15 cellular contexts compared by ENCODE assay signal in genomic region chr12:77916276-77916675, GRCh38.
DNase-seq lines count a peak whose midpoint lies in the region; FAIRE-seq and TF ChIP-seq lines count a peak whose summit lies in the region.
"Had no signal": no experiment of that assay in that cellular context is flagged by ENCODE, and none has a peak within 500 bp of the region (broad histone marks: within the 10 kb centered on the region; RNA-seq: fewer than 3 reads in every experiment).

No MANE protein-coding gene starts in this region.

- peak overlapping the region; percentile 44 for H2AFZ ChIP-seq in mammary epithelial cell (ENCODE audit: low read depth, low read length)
- no peak overlapping the region for H2AFZ ChIP-seq in keratinocyte (ENCODE audit: control insufficient read depth, low read length)

- peaks cover 4% of the 10 kb centered on the region for H3K4me1 Mint-ChIP-seq in endodermal cell
- H3K4me1 Mint-ChIP-seq in activated T-helper 2 cell treated with anti-CD3 and anti-CD28 coated beads, Interferon-gamma antibody, Interleukin-2, Interleukin-4, amounts not matched to agents 10 μg/mL and 5 μg/mL and 100 μg/mL, durations not matched to agents 14 hours and 24 hours and 36 hours (ENCODE audit: low read depth): no peaks in the 10 kb centered on the region
- H3K4me1 Mint-ChIP-seq: B cell had no signal

- BruUV-seq in mammary epithelial cell (replicated peaks; lab: Mats Ljungman, UMichigan): no TSS peak

- CTCF ChIA-PET in mammary epithelial cell (lab: Charles Lee; ENCODE audit: low non-redundant PET): no interaction called here

- H3K4me3 ChIP-seq in mammary epithelial cell (replicated peaks in 1 of 3; ENCODE audit: insufficient read depth in 1 of 3, low read depth in 2 of 3, low read length in 3 of 3) (no peak overlapping the region), breast epithelium (no peak overlapping the region), endodermal cell (ENCODE audit: low read length) (no peak overlapping the region), keratinocyte (ENCODE audit: control insufficient read depth in 2 of 3, extremely low read depth in 1 of 3, insufficient read depth in 2 of 3, low read depth in 1 of 3, low read length in 3 of 3) (no peak overlapping the region), left ventricle myocardium inferior (no peak overlapping the region)
- H3K4me3 ChIP-seq: BLaER1 treated with 17β-estradiol and CSF1 and Interleukin-3, amounts not matched to agents 10 nM and 100 nM had no signal

- no peak for TF ChIP-seq POLR2A in breast epithelium (IDR thresholded peaks at IDR 0.05)

- no peak overlapping the region for H3K27ac ChIP-seq in mammary epithelial cell (ENCODE audit: insufficient read depth, low read depth, low read length)
- no peak overlapping the region for H3K27ac ChIP-seq in breast epithelium
- H3K27ac ChIP-seq in endodermal cell (ENCODE audit: low read depth, low read length): no peak overlapping the region
- H3K27ac ChIP-seq in keratinocyte (ENCODE audit: control insufficient read depth, insufficient read depth, low read length): no peak overlapping the region
- H3K27ac ChIP-seq in left ventricle myocardium inferior (replicated peaks): no peak overlapping the region
- H3K27ac ChIP-seq: BLaER1 treated with 17β-estradiol and CSF1 and Interleukin-3, amounts not matched to agents 10 nM and 100 nM had no signal

- H3K9me1 ChIP-seq in keratinocyte (ENCODE audit: control insufficient read depth, extremely low read depth, insufficient read depth, low read length): no peaks in the 10 kb centered on the region

- peak; percentile 4 for DNase-seq in mammary epithelial cell
- no peak for DNase-seq in breast epithelium (ENCODE audit: low spot score in 2 of 2)
- no peak for DNase-seq in endodermal cell
- no peak for DNase-seq in keratinocyte (ENCODE audit: low read depth, low spot score)
- no peak for DNase-seq in activated T-helper 2 cell treated with anti-CD3 and anti-CD28 coated beads, Interferon-gamma antibody, Interleukin-2, Interleukin-4, amounts not matched to agents 10 μg/mL and 5 μg/mL and 100 μg/mL, durations not matched to agents 14 hours and 24 hours and 36 hours (ENCODE audit: low spot score)
- DNase-seq in left ventricle myocardium inferior: no peak
- no peak for DNase-seq in foreskin melanocyte
- DNase-seq: 8988T; Calu3; CD8-positive, alpha-beta T cell; DMS79 treated with DMSO at 0.1 percent for 48 hours; GF-D8; HCEC 1CT had no signal

- H3K9me3 ChIP-seq in mammary epithelial cell (replicated peaks; ENCODE audit: insufficient read depth, low read length) (no peaks in the 10 kb centered on the region), breast epithelium (no peaks in the 10 kb centered on the region), endodermal cell (ENCODE audit: control insufficient read depth, low read length) (no peaks in the 10 kb centered on the region), keratinocyte (ENCODE audit: control insufficient read depth, low read depth, low read length) (no peaks in the 10 kb centered on the region), left ventricle myocardium inferior (replicated peaks) (no peaks in the 10 kb centered on the region)
- H3K9me3 ChIP-seq: BLaER1 treated with 17β-estradiol and CSF1 and Interleukin-3, amounts not matched to agents 10 nM and 100 nM had no signal

- H3K36me3 ChIP-seq in mammary epithelial cell (ENCODE audit: insufficient read depth, low read length) (no peaks in the 10 kb centered on the region), breast epithelium (no peaks in the 10 kb centered on the region), endodermal cell (ENCODE audit: control insufficient read depth, insufficient read depth, low read length) (no peaks in the 10 kb centered on the region), keratinocyte (ENCODE audit: control insufficient read depth in 2 of 2, extremely low read depth in 1 of 2, insufficient read depth in 2 of 2, low read length in 2 of 2) (no peaks in the 10 kb centered on the region), left ventricle myocardium inferior (no peaks in the 10 kb centered on the region)
- H3K36me3 ChIP-seq: BLaER1 treated with 17β-estradiol and CSF1 and Interleukin-3, amounts not matched to agents 10 nM and 100 nM had no signal

- in situ Hi-C loops in mammary epithelial cell (cut with MboI; ENCODE audit: low sequenced_read_pairs in 2 of 2): no loop called here

- TF ChIP-seq CTCF in mammary epithelial cell (conservative IDR thresholded peaks at IDR 0.05 in 1 of 2, IDR thresholded peaks at IDR 0.05 in 1 of 2; ENCODE audit: extremely low read depth in 1 of 2, insufficient read depth in 1 of 2, low read depth in 1 of 2, low read length in 2 of 2): no peak
- TF ChIP-seq CTCF in breast epithelium (IDR thresholded peaks at IDR 0.05): no peak
- no peak for TF ChIP-seq CTCF in endodermal cell (conservative IDR thresholded peaks at IDR 0.05)
- TF ChIP-seq CTCF in keratinocyte (optimal IDR thresholded peaks at IDR 0.05 in 1 of 3, IDR thresholded peaks at IDR 0.05 in 1 of 3, conservative IDR thresholded peaks at IDR 0.05 in 1 of 3; ENCODE audit: extremely low read depth in 1 of 3, insufficient read depth in 2 of 3, low read length in 3 of 3): no peak
- TF ChIP-seq CTCF in left ventricle myocardium inferior (IDR thresholded peaks at IDR 0.05; ENCODE audit: borderline replicate concordance): no peak

- H3K36me3 Mint-ChIP-seq in endodermal cell (ENCODE audit: low read depth): no peaks in the 10 kb centered on the region
- no peaks in the 10 kb centered on the region for H3K36me3 Mint-ChIP-seq in activated T-helper 2 cell treated with anti-CD3 and anti-CD28 coated beads, Interferon-gamma antibody, Interleukin-2, Interleukin-4, amounts not matched to agents 10 μg/mL and 5 μg/mL and 100 μg/mL, durations not matched to agents 14 hours and 24 hours and 36 hours (ENCODE audit: low read depth)
- H3K36me3 Mint-ChIP-seq: CD8-positive, alpha-beta T cell had no signal

- intact Hi-C loops in mammary epithelial cell (cut with micrococcal nuclease): no loop called here
- intact Hi-C loops in breast epithelium (cut with DNase I; ENCODE audit: low total_unique reads): no loop called here
- intact Hi-C loops in activated T-helper 2 cell treated with anti-CD3 and anti-CD28 coated beads, Interferon-gamma antibody, Interleukin-2, Interleukin-4, amounts not matched to agents 10 μg/mL and 5 μg/mL and 100 μg/mL, durations not matched to agents 14 hours and 24 hours and 36 hours (cut with micrococcal nuclease): no loop called here
- intact Hi-C loops in left ventricle myocardium inferior (cut with micrococcal nuclease): no loop called here

- H3K4me1 ChIP-seq in mammary epithelial cell (ENCODE audit: insufficient read depth, low read length) (peaks cover 5% of the 10 kb centered on the region), breast epithelium (no peaks in the 10 kb centered on the region), endodermal cell (ENCODE audit: control insufficient read depth, insufficient read depth, low read length) (no peaks in the 10 kb centered on the region), keratinocyte (ENCODE audit: control insufficient read depth, extremely low read depth, insufficient read depth, low read length) (peaks cover 10% of the 10 kb centered on the region), left ventricle myocardium inferior (no peaks in the 10 kb centered on the region)
- H3K4me1 ChIP-seq: BLaER1 treated with 17β-estradiol and CSF1 and Interleukin-3, amounts not matched to agents 10 nM and 100 nM had no signal

- H3K4me3 Mint-ChIP-seq in endodermal cell: no peak overlapping the region
- H3K4me3 Mint-ChIP-seq in activated T-helper 2 cell treated with anti-CD3 and anti-CD28 coated beads, Interferon-gamma antibody, Interleukin-2, Interleukin-4, amounts not matched to agents 10 μg/mL and 5 μg/mL and 100 μg/mL, durations not matched to agents 14 hours and 24 hours and 36 hours (ENCODE audit: low read depth): no peak overlapping the region
- H3K4me3 Mint-ChIP-seq: B cell; CD8-positive, alpha-beta T cell had no signal

- no peaks in the 10 kb centered on the region for H3K27me3 Mint-ChIP-seq in endodermal cell (ENCODE audit: insufficient read depth)
- H3K27me3 Mint-ChIP-seq in activated T-helper 2 cell treated with anti-CD3 and anti-CD28 coated beads, Interferon-gamma antibody, Interleukin-2, Interleukin-4, amounts not matched to agents 10 μg/mL and 5 μg/mL and 100 μg/mL, durations not matched to agents 14 hours and 24 hours and 36 hours (ENCODE audit: low read depth): no peaks in the 10 kb centered on the region

- H3K9me3 Mint-ChIP-seq in endodermal cell: no peaks in the 10 kb centered on the region
- H3K9me3 Mint-ChIP-seq in activated T-helper 2 cell treated with anti-CD3 and anti-CD28 coated beads, Interferon-gamma antibody, Interleukin-2, Interleukin-4, amounts not matched to agents 10 μg/mL and 5 μg/mL and 100 μg/mL, durations not matched to agents 14 hours and 24 hours and 36 hours: no peaks in the 10 kb centered on the region

- 65% methylated on average over 2 of the region's 2 CpGs for WGBS in mammary epithelial cell (ENCODE audit: low coverage, missing lambda C conversion rate)
- 53% methylated on average over 2 of the region's 2 CpGs; no CpG with 5 or more reads in 1 of the 2 experiments for WGBS in endodermal cell (ENCODE audit: insufficient coverage in 1 of 2, insufficient read length in 1 of 2), 2 experiments

- H4K20me1 ChIP-seq in mammary epithelial cell (ENCODE audit: insufficient read depth, low read length) (no peaks in the 10 kb centered on the region), keratinocyte (ENCODE audit: control insufficient read depth, extremely low read depth, insufficient read depth, low read length) (no peaks in the 10 kb centered on the region)
- H4K20me1 ChIP-seq: BLaER1 treated with 17β-estradiol and CSF1 and Interleukin-3, amounts not matched to agents 10 nM and 100 nM had no signal

- H3K79me2 ChIP-seq in mammary epithelial cell (ENCODE audit: insufficient read depth, low read length) (no peaks in the 10 kb centered on the region), keratinocyte (ENCODE audit: control insufficient read depth, insufficient read depth, low read length) (no peaks in the 10 kb centered on the region)

- no peak overlapping the region for H3K9ac ChIP-seq in mammary epithelial cell (ENCODE audit: insufficient read depth, low read length)
- no peak overlapping the region for H3K9ac ChIP-seq in endodermal cell (ENCODE audit: extremely low read depth, low read length, poor library complexity, severe bottlenecking)
- no peak overlapping the region for H3K9ac ChIP-seq in keratinocyte (ENCODE audit: control insufficient read depth, extremely low read depth, insufficient read depth, low read length)
- H3K9ac ChIP-seq: BLaER1 treated with 17β-estradiol and CSF1 and Interleukin-3, amounts not matched to agents 10 nM and 100 nM had no signal

- peak overlapping the region; percentile 2 for H3K27ac Mint-ChIP-seq in endodermal cell
- H3K27ac Mint-ChIP-seq in activated T-helper 2 cell treated with anti-CD3 and anti-CD28 coated beads, Interferon-gamma antibody, Interleukin-2, Interleukin-4, amounts not matched to agents 10 μg/mL and 5 μg/mL and 100 μg/mL, durations not matched to agents 14 hours and 24 hours and 36 hours: no peak overlapping the region
- H3K27ac Mint-ChIP-seq: B cell; CD8-positive, alpha-beta T cell had no signal

- H3K4me2 ChIP-seq in mammary epithelial cell (ENCODE audit: insufficient read depth, low read depth, low read length) (peak overlapping the region; percentile 4), keratinocyte (ENCODE audit: control insufficient read depth, extremely low read depth, insufficient read depth, low read depth, low read length) (peak overlapping the region; percentile 31)
- H3K4me2 ChIP-seq: BLaER1 treated with 17β-estradiol and CSF1 and Interleukin-3, amounts not matched to agents 10 nM and 100 nM had no signal

- dilution Hi-C loops in mammary epithelial cell (cut with HindIII; ENCODE audit: low sequenced_read_pairs) (loop anchor here (10.0 kb wide), 1 partner anchor 191 kb away; no protein-coding TSS in a partner anchor), keratinocyte (cut with MboI; ENCODE audit: extremely low pct_ligation_motif_present, low sequenced_read_pairs) (no loop called here)

- H3K27me3 ChIP-seq in mammary epithelial cell (ENCODE audit: insufficient read depth, low read length) (no peaks in the 10 kb centered on the region), breast epithelium (no peaks in the 10 kb centered on the region), endodermal cell (ENCODE audit: control insufficient read depth, insufficient read depth, low read length, poor library complexity, severe bottlenecking) (no peaks in the 10 kb centered on the region), keratinocyte (ENCODE audit: control insufficient read depth, extremely low read depth, insufficient read depth, low read length) (no peaks in the 10 kb centered on the region), left ventricle myocardium inferior (ENCODE audit: low read depth) (no peaks in the 10 kb centered on the region)
- H3K27me3 ChIP-seq: BLaER1 treated with 17β-estradiol and CSF1 and Interleukin-3, amounts not matched to agents 10 nM and 100 nM had no signal

- peak; percentile 65 for FAIRE-seq in keratinocyte (lab: Jason Lieb, UNC)
